In genomic region chrX:38365939-38366338, GRCh38 we compare ENCODE assay signal across 16 cellular contexts. TPM values are rescaled to one million over a fixed set of nuclear protein-coding genes. Genes with fewer than 3 reads are reported as not detected.
"Had no signal": no experiment of that assay in that cellular context is flagged by ENCODE, and none has a peak within 500 bp of the region (broad histone marks: within the 10 kb centered on the region; RNA-seq: fewer than 3 reads in every experiment).

No MANE protein-coding gene starts in this region.

- H3K27me3 ChIP-seq: brain microvascular endothelial cell, transverse colon had no signal

- DNase-seq: activated CD4-positive, CD25-positive, alpha-beta regulatory T cell treated with anti-CD3 and anti-CD28 coated beads, Interleukin-2, amount 50 U/mL, for 72 hours; activated naive CD4-positive, alpha-beta T cell; activated naive CD8-positive, alpha-beta T cell treated with anti-CD3 and anti-CD28 coated beads, Interleukin-2, amount 10 ng/mL, durations not matched to agents 7 days and 5 days; brain microvascular endothelial cell; hypothalamus; kidney; left ventricle myocardium superior; nucleus accumbens; stimulated activated CD4-positive, alpha-beta T cell treated with anti-CD3 and anti-CD28 coated beads, Interleukin-4, amount 100 ng/mL, for 24 hours; stimulated activated naive CD4-positive, alpha-beta T cell treated with Interleukin-2 at 50 U/mL for 16 hours; transverse colon had no signal

- H3K27ac ChIP-seq: brain microvascular endothelial cell, coronary artery, esophagus muscularis mucosa, transverse colon had no signal

- H3K36me3 ChIP-seq: brain microvascular endothelial cell, esophagus muscularis mucosa, transverse colon had no signal

- H3K4me1 ChIP-seq: esophagus muscularis mucosa, transverse colon had no signal

- H3K9me3 ChIP-seq: esophagus muscularis mucosa, transverse colon had no signal

- ATAC-seq: left ventricle myocardium superior had no signal

- H3K4me3 ChIP-seq: coronary artery, esophagus muscularis mucosa, transverse colon had no signal

RNA-seq across cellular contexts. Expression of gene OTC, which starts 13.5 kb away (rescaled TPM):
- total RNA-seq: activated CD8-positive, alpha-beta memory T cell treated with anti-CD3 and anti-CD28 coated beads for 36 hours; activated naive CD8-positive, alpha-beta T cell treated with anti-CD3 and anti-CD28 coated beads, Interleukin-2, amount 10 ng/mL, durations not matched to agents 7 days and 5 days; kidney; left ventricle myocardium superior; mesenteric fat pad; skeletal muscle tissue had no signal
